Comparison of ENCODE assay signal across 1 cellular context in genomic region chr11:129375731-129376657, GRCh38.
TF ChIP-seq lines count a peak whose summit lies in the region.

Gene BARX2 (plus strand): TSS chr11:129375848. CDS start chr11:129376036, 188 bp downstream.

TF ChIP-seq in WTC11, 78 proteins besides CTCF, POLR2A, EP300 and RAD21 (continued from another document):
- TF ChIP-seq ATF6 (CRISPR knock-in tag; IDR thresholded peaks at IDR 0.05) (no peak), SMAD4 (CRISPR knock-in tag; IDR thresholded peaks at IDR 0.05) (no peak), TP53 (CRISPR knock-in tag; IDR thresholded peaks at IDR 0.05) (no peak), ESRRA (CRISPR knock-in tag; IDR thresholded peaks at IDR 0.05; ENCODE audit: borderline replicate concordance) (no peak), NFATC4 (CRISPR knock-in tag; IDR thresholded peaks at IDR 0.05) (no peak), ZNF138 (CRISPR knock-in tag; conservative IDR thresholded peaks at IDR 0.05) (no peak)
